ENCODE assay signal across 24 cellular contexts in genomic region chr2:129892360-129892759, GRCh38.
A peak's percentile ranks its signal among the peaks of the same experiment; 100 is the strongest.
DNase-seq lines count a peak whose midpoint lies in the region; ATAC-seq, FAIRE-seq and TF ChIP-seq lines count a peak whose summit lies in the region.
"Had no signal": no experiment of that assay in that cellular context is flagged by ENCODE, and none has a peak within 500 bp of the region (broad histone marks: within the 10 kb centered on the region; RNA-seq: fewer than 3 reads in every experiment).

No MANE protein-coding gene starts in this region.

- H4K20me1 ChIP-seq in H9 (ENCODE audit: control insufficient read depth, insufficient read depth, insufficient read length), result no peaks in the 10 kb centered on the region
- peaks cover 0 to 2% of the 10 kb centered on the region in 2 experiments for H4K20me1 ChIP-seq in H1 (replicated peaks in 1 of 2; ENCODE audit: control insufficient read depth in 1 of 2, insufficient read depth in 2 of 2, low read length in 2 of 2)
- no peaks in the 10 kb centered on the region for H4K20me1 ChIP-seq in SK-N-SH (ENCODE audit: insufficient read depth)

- ATAC-seq in HG03175 (IDR thresholded peaks at IDR 0.05; ENCODE audit: unreplicated experiment), result no peak

- H4K5ac ChIP-seq in H9 (ENCODE audit: insufficient read length, low read depth, low read length), result no peak overlapping the region
- H4K5ac ChIP-seq in H1 (ENCODE audit: insufficient read length, low read depth, low read length), result no peak overlapping the region

- H3K14ac ChIP-seq in H9 (ENCODE audit: insufficient read depth, low read length) (no peak overlapping the region), H1 (ENCODE audit: insufficient read length) (no peak overlapping the region)

- no peak overlapping the region for H2BK15ac ChIP-seq in H9 (ENCODE audit: low read depth, low read length)
- H2BK15ac ChIP-seq in H1 (ENCODE audit: low read length), result no peak overlapping the region

- H3K4me3 Mint-ChIP-seq in H9, result no peak overlapping the region
- H3K4me3 Mint-ChIP-seq: CD4-positive, alpha-beta T cell; HFFc6 had no signal

- DNase-seq in H9 (peak; percentile 12), H1 (ENCODE audit: low read depth in 1 of 2, low spot score in 2 of 2) (no peak), mesenteric fat pad (ENCODE audit: low spot score) (peak; percentile 89), ecto neural progenitor cell (ENCODE audit: low spot score) (no peak), SK-N-SH (no peak), left ventricle myocardium inferior (no peak)
- DNase-seq: ACHN; AML-193; Caco-2; CD4-positive, alpha-beta T cell; DMS153; DMS79; GDM1; HFFc6; IMR-90 had no signal

- H3K9me3 Mint-ChIP-seq in H9, result peaks cover 0 to 2% of the 10 kb centered on the region in 2 experiments; a peak in 1 of 5 replicates
- H3K9me3 Mint-ChIP-seq: CD4-positive, alpha-beta T cell; HFFc6 had no signal

- peaks cover 30% of the 10 kb centered on the region for H3K27me3 Mint-ChIP-seq in H9 (ENCODE audit: low read depth)

- H3K79me2 ChIP-seq in H9 (ENCODE audit: insufficient read depth, low read length) (no peaks in the 10 kb centered on the region), H1 (ENCODE audit: control insufficient read depth in 1 of 2, insufficient read depth in 2 of 2, low read length in 2 of 2) (no peaks in the 10 kb centered on the region), SK-N-SH (ENCODE audit: insufficient read depth) (no peaks in the 10 kb centered on the region)

- no peak for TF ChIP-seq EP300 in H1 (IDR thresholded peaks at IDR 0.05; ENCODE audit: borderline replicate concordance in 1 of 2, low read depth in 2 of 2, low read length in 2 of 2)
- TF ChIP-seq EP300 in SK-N-SH (IDR thresholded peaks at IDR 0.05; ENCODE audit: borderline replicate concordance in 1 of 2, low read depth in 1 of 2, low read length in 1 of 2), result no peak

- no peak overlapping the region for H3K4me2 ChIP-seq in H9 (ENCODE audit: insufficient read depth, insufficient read length, low read length)
- H3K4me2 ChIP-seq in H1 (ENCODE audit: insufficient read depth in 1 of 2, low read depth in 2 of 2, low read length in 2 of 2), result no peak overlapping the region
- H3K4me2 ChIP-seq in SK-N-SH, result no peak overlapping the region

- H3K9ac ChIP-seq in H9 (ENCODE audit: extremely low read depth, insufficient read length, low read length) (no peak overlapping the region), H1 (replicated peaks in 1 of 4; ENCODE audit: extremely low read depth in 1 of 4, low read depth in 3 of 4, low read length in 3 of 4) (no peak overlapping the region), SK-N-SH (no peak overlapping the region)

- no peak overlapping the region for H4K91ac ChIP-seq in H9 (ENCODE audit: insufficient read length, low read depth, low read length)
- no peak overlapping the region for H4K91ac ChIP-seq in H1 (replicated peaks; ENCODE audit: insufficient read length, low read length)

- H2BK20ac ChIP-seq in H9 (ENCODE audit: low read depth, low read length, poor library complexity, severe bottlenecking) (no peak overlapping the region), H1 (ENCODE audit: low read length) (0 out of 2 replicates have a peak overlapping the region, but pooled peaks have one; percentile 56)

- H3K23ac ChIP-seq in H9 (ENCODE audit: insufficient read length, low read depth, low read length) (no peak overlapping the region), H1 (ENCODE audit: insufficient read length) (no peak overlapping the region)

- no peak for FAIRE-seq in H1 (lab: Jason Lieb, UNC)
- FAIRE-seq: A204.1, D721Med, GM12892, GM19239, H54, HTR-8/SVneo, K562 had no signal

- H2BK12ac ChIP-seq in H9 (ENCODE audit: insufficient read length, low read depth, low read length) (no peak overlapping the region), H1 (ENCODE audit: low read depth, low read length) (no peak overlapping the region)

- no peaks in the 10 kb centered on the region for H3K27me3 ChIP-seq in H9 (ENCODE audit: insufficient read depth, low read length)
- no peaks in the 10 kb centered on the region for H3K27me3 ChIP-seq in H1 (replicated peaks in 1 of 4; ENCODE audit: control insufficient read depth in 3 of 4, extremely low read depth in 1 of 4, insufficient read depth in 3 of 4, low read length in 3 of 4)
- no peaks in the 10 kb centered on the region for H3K27me3 ChIP-seq in SK-N-SH (ENCODE audit: insufficient read depth)
- peaks cover 55% of the 10 kb centered on the region for H3K27me3 ChIP-seq in left ventricle myocardium inferior (ENCODE audit: low read depth)

- H3K56ac ChIP-seq in H9 (ENCODE audit: insufficient read length, low read depth, low read length) (no peak overlapping the region), H1 (replicated peaks; ENCODE audit: insufficient read length, low read depth, low read length) (no peak overlapping the region)

- TF ChIP-seq CTCF in H9 (conservative IDR thresholded peaks at IDR 0.05) (no peak), H1 (IDR thresholded peaks at IDR 0.05; ENCODE audit: control extremely low read depth in 1 of 3, insufficient read depth in 1 of 3, low read depth in 1 of 3, low read length in 3 of 3) (no peak), SK-N-SH (IDR thresholded peaks at IDR 0.05) (no peak), left ventricle myocardium inferior (IDR thresholded peaks at IDR 0.05; ENCODE audit: borderline replicate concordance) (no peak)

- no peak overlapping the region; a peak in 1 of 7 replicates for H3K27ac Mint-ChIP-seq in H9
- H3K27ac Mint-ChIP-seq: CD4-positive, alpha-beta T cell; HFFc6 had no signal

- no peak overlapping the region for H3T11ph ChIP-seq in H9 (ENCODE audit: low read length)

- no peaks in the 10 kb centered on the region; a peak in 1 of 7 replicates for H3K36me3 Mint-ChIP-seq in H9 (ENCODE audit: insufficient read depth in 1 of 3, low read depth in 3 of 3)

- TF ChIP-seq POLR2A in H1 (IDR thresholded peaks at IDR 0.05; ENCODE audit: control extremely low read depth in 1 of 2, low read depth in 2 of 2, low read length in 2 of 2), result no peak

- CTCF ChIA-PET in H1 (lab: Charles Lee; ENCODE audit: partially characterized antibody) (interaction anchor here (1.0 kb wide), 1 partner anchor 11 kb away, joined by 3 read pairs; no protein-coding TSS in a partner anchor), SK-N-SH (lab: Yijun Ruan, JAX) (no interaction called here)

- H3K4ac ChIP-seq in H9 (ENCODE audit: low read depth, low read length) (no peak overlapping the region), H1 (replicated peaks; ENCODE audit: insufficient read length, low read depth, low read length) (no peak overlapping the region)

- no peaks in the 10 kb centered on the region for H3K9me2 ChIP-seq in SK-N-SH

- WGBS in H9 (ENCODE audit: extremely low coverage, insufficient read length, low lambda C conversion rate), result no CpG with 5 or more reads among the region's 9 CpGs
- 87% methylated on average over 9 of the region's 9 CpGs; no CpG with 5 or more reads in 1 of the 2 experiments for WGBS in H1 (ENCODE audit: extremely low coverage in 1 of 2, insufficient coverage in 1 of 2, insufficient read length in 1 of 2, insufficient replicate concordance in 2 of 2, low coverage in 1 of 2, low lambda C conversion rate in 2 of 2, missing lambda C conversion rate in 1 of 2), 2 experiments
- WGBS in SK-N-SH (ENCODE audit: low lambda C conversion rate), result 23% methylated on average over 6 of the region's 9 CpGs

- H2BK5ac ChIP-seq in H9 (ENCODE audit: insufficient read length, low read length), result no peak overlapping the region
- H2BK5ac ChIP-seq in H1 (ENCODE audit: low read depth, low read length), result no peak overlapping the region

- H3K27ac ChIP-seq in H9 (ENCODE audit: insufficient read length, low read depth, low read length) (no peak overlapping the region), H1 (ENCODE audit: low read depth, low read length) (no peak overlapping the region), SK-N-SH (ENCODE audit: low read depth in 2 of 2, low read length in 1 of 2) (no peak overlapping the region), left ventricle myocardium inferior (replicated peaks) (no peak overlapping the region)
- H3K27ac ChIP-seq: C4-2B had no signal

- peaks cover 16 to 23% of the 10 kb centered on the region in 2 experiments for H3K4me1 Mint-ChIP-seq in H9

- H3K23me2 ChIP-seq in H9 (ENCODE audit: insufficient read length, low read depth, low read length, poor library complexity, severe bottlenecking), result no peaks in the 10 kb centered on the region
- H3K23me2 ChIP-seq in H1 (ENCODE audit: low read depth, low read length), result no peaks in the 10 kb centered on the region

- intact Hi-C loops in left ventricle myocardium inferior (cut with micrococcal nuclease), result no loop called here

- no peak overlapping the region for H3K4me3 ChIP-seq in H1 (ENCODE audit: extremely low read depth in 1 of 4, insufficient read depth in 2 of 4, low read depth in 3 of 4, low read length in 4 of 4)
- H3K4me3 ChIP-seq in SK-N-SH (ENCODE audit: low read depth in 2 of 2, low read length in 1 of 2), result no peak overlapping the region
- no peak overlapping the region for H3K4me3 ChIP-seq in left ventricle myocardium inferior
- H3K4me3 ChIP-seq: K562 had no signal

- no peak for TF ChIP-seq RAD21 in H1 (IDR thresholded peaks at IDR 0.05 in 1 of 2, conservative IDR thresholded peaks at IDR 0.05 in 1 of 2; ENCODE audit: low read depth in 2 of 2, low read length in 2 of 2)
- TF ChIP-seq RAD21 in SK-N-SH (IDR thresholded peaks at IDR 0.05; ENCODE audit: low read length), result no peak

- H4K8ac ChIP-seq in H9 (replicated peaks; ENCODE audit: insufficient read length, low read depth, low read length) (no peak overlapping the region), H1 (ENCODE audit: extremely low read depth, insufficient read depth, low read length) (no peak overlapping the region; the same call in 1 of the 2 replicates)

- H3F3A ChIP-seq in SK-N-SH (replicated peaks; ENCODE audit: insufficient read depth), result no peaks in the 10 kb centered on the region

- H2BK120ac ChIP-seq in H9 (ENCODE audit: low read depth, low read length, poor library complexity, severe bottlenecking) (no peak overlapping the region), H1 (replicated peaks; ENCODE audit: low read depth, low read length) (no peak overlapping the region)

- H2AFZ ChIP-seq in H9 (ENCODE audit: low read length), result no peak overlapping the region
- no peak overlapping the region for H2AFZ ChIP-seq in H1 (ENCODE audit: low read length)
- H2AFZ ChIP-seq in SK-N-SH (ENCODE audit: low read depth), result no peak overlapping the region

- H3K79me1 ChIP-seq in H9 (ENCODE audit: insufficient read depth, low read depth, low read length, poor library complexity, severe bottlenecking), result no peaks in the 10 kb centered on the region
- H3K79me1 ChIP-seq in H1 (ENCODE audit: low read depth, low read length), result no peaks in the 10 kb centered on the region; the same call in 1 of the 2 replicates

- H3K36me3 ChIP-seq in H1 (ENCODE audit: control insufficient read depth in 2 of 4, insufficient read depth in 4 of 4, low read length in 3 of 4) (no peaks in the 10 kb centered on the region), SK-N-SH (replicated peaks in 1 of 2; ENCODE audit: control insufficient read depth in 1 of 2, insufficient read depth in 2 of 2, low read length in 1 of 2) (no peaks in the 10 kb centered on the region), left ventricle myocardium inferior (no peaks in the 10 kb centered on the region)

- H3K9me3 ChIP-seq in H9 (ENCODE audit: control insufficient read depth, low read depth, low read length) (no peaks in the 10 kb centered on the region), H1 (ENCODE audit: insufficient read depth in 2 of 2, low read depth in 1 of 2, low read length in 1 of 2) (no peaks in the 10 kb centered on the region), SK-N-SH (no peaks in the 10 kb centered on the region), left ventricle myocardium inferior (replicated peaks) (no peaks in the 10 kb centered on the region)
- H3K9me3 ChIP-seq: Caco-2 had no signal

- H3K4me1 ChIP-seq in H9 (ENCODE audit: insufficient read depth, low read length), result no peaks in the 10 kb centered on the region; the same call in 1 of the 2 replicates
- H3K4me1 ChIP-seq in H1 (replicated peaks in 1 of 4; ENCODE audit: control insufficient read depth in 3 of 4, insufficient read depth in 4 of 4, low read length in 3 of 4), result peaks cover 0 to 9% (median under 1%) of the 10 kb centered on the region in 4 experiments; a peak in 4 of 7 replicates
- no peaks in the 10 kb centered on the region; a peak in 1 of 4 replicates for H3K4me1 ChIP-seq in SK-N-SH (ENCODE audit: control insufficient read depth in 1 of 2, insufficient read depth in 2 of 2, low read depth in 1 of 2, low read length in 1 of 2)
- no peaks in the 10 kb centered on the region for H3K4me1 ChIP-seq in left ventricle myocardium inferior
- H3K4me1 ChIP-seq: Caco-2 had no signal

- H3K18ac ChIP-seq in H9 (ENCODE audit: insufficient read length, low read depth, low read length), result no peak overlapping the region
- H3K18ac ChIP-seq in H1 (ENCODE audit: extremely low read depth, low read length), result no peak overlapping the region

- H2AK5ac ChIP-seq in H9 (ENCODE audit: insufficient read length, low read length) (no peak overlapping the region), H1 (ENCODE audit: low read depth, low read length) (no peak overlapping the region)

- POLR2A ChIA-PET in H1 (lab: Charles Lee; ENCODE audit: partially characterized antibody), result no interaction called here
- POLR2A ChIA-PET in SK-N-SH (lab: Yijun Ruan, JAX), result no interaction called here

Comparison
In these comparisons a context has a peak if more than half of its experiments do, and no peak if none do; other contexts are left out.
1. DNase-seq: peak in H9 (single experiment) and mesenteric fat pad (single experiment); none in H1 (0 of 2), ecto neural progenitor cell (single experiment), SK-N-SH (single experiment) and left ventricle myocardium inferior (single experiment).